Comparison of ENCODE assay signal across 15 cellular contexts in genomic region chr11:32094931-32095330, GRCh38.
"Had no signal": no experiment of that assay in that cellular context is flagged by ENCODE, and none has a peak within 500 bp of the region (broad histone marks: within the 10 kb centered on the region; RNA-seq: fewer than 3 reads in every experiment).

No MANE protein-coding gene starts in this region.

- DNase-seq: activated CD4-positive, alpha-beta T cell treated with anti-CD3 and anti-CD28 coated beads for 4 hours; activated CD8-positive, alpha-beta memory T cell treated with anti-CD3 and anti-CD28 coated beads, Interleukin-2, amount 50 U/mL, for 48 hours; activated CD8-positive, alpha-beta T cell treated with anti-CD3 and anti-CD28 coated beads, Interleukin-2, amount 10 ng/mL, durations not matched to agents 7 days and 5 days; activated naive CD4-positive, alpha-beta T cell treated with anti-CD3 and anti-CD28 coated beads for 36 hours; effector memory CD8-positive, alpha-beta T cell; heart right ventricle; islet precursor cell; left ventricle myocardium inferior; pancreas; small intestine; T-helper 9 cell; WERI-Rb-1 had no signal

- ATAC-seq: activated CD8-positive, alpha-beta T cell treated with anti-CD3 and anti-CD28 coated beads, Interleukin-2, amount 10 ng/mL, durations not matched to agents 7 days and 5 days; effector memory CD8-positive, alpha-beta T cell; heart right ventricle; pancreas had no signal

- H3K27ac ChIP-seq: heart right ventricle, left ventricle myocardium inferior, neural progenitor cell, pancreas, vagina, WERI-Rb-1 had no signal

- H3K4me3 ChIP-seq: heart right ventricle, left ventricle myocardium inferior, neural progenitor cell, pancreas, vagina had no signal

- H3K27me3 ChIP-seq: heart right ventricle, neural progenitor cell, pancreas, vagina had no signal

- H2AFZ ChIP-seq: neural progenitor cell had no signal

- H3K9ac ChIP-seq: neural progenitor cell had no signal

- H3K4me1 ChIP-seq: pancreas had no signal

- H3K36me3 ChIP-seq: neural progenitor cell, pancreas had no signal

- H3K9me3 ChIP-seq: heart right ventricle, left ventricle myocardium inferior, pancreas, vagina had no signal

- FAIRE-seq: frontal cortex, pancreas, small intestine had no signal

- H3K4me2 ChIP-seq: neural progenitor cell had no signal
